12 cellular contexts compared by ENCODE assay signal in the genomic region with DNA sequence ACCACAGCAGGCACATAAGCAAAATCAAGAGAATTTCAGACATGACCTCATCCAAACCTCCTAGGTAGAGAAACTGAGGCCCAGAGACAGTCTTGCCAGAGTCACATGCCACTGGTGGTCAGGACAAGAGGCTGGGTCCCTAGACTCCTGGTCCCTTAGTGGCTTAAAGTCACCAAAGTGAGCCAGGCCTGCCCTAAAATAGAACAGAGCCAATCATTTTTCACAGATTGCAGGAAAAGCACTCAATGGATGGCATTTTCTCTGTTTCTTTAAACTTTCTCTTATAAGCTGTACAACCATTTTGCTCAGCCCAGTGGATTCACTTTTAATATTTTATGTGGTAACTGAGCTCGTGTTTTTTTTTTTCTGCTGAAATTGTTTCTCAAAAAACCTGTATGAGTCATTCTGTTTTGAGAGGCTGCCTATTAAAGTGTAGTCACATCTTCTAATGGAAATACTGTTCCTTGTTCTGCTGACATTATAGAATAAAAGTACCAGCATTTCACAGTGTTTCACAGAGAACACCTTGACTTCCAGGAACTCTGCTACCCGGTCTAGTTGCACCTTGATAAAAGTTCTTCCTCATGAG. TPM values are rescaled to one million over a fixed set of nuclear protein-coding genes. Genes with fewer than 3 reads are reported as not detected.
DNase-seq lines count a peak whose midpoint lies in the region; ATAC-seq and TF ChIP-seq lines count a peak whose summit lies in the region.
"Had no signal": no experiment of that assay in that cellular context is flagged by ENCODE, and none has a peak within 500 bp of the region (broad histone marks: within the 10 kb centered on the region; RNA-seq: fewer than 3 reads in every experiment).

No MANE protein-coding gene starts in this region.

- CTCF ChIA-PET in A673 (lab: Charles Lee), result no interaction called here

- no peak overlapping the region for H3K4me2 ChIP-seq in GM23338

- ATAC-seq in GM23338, result no peak
- ATAC-seq in left ventricle myocardium superior, result no peak
- ATAC-seq in HG03139 (IDR thresholded peaks at IDR 0.05; ENCODE audit: unreplicated experiment), result no peak
- no peak for ATAC-seq in upper lobe of right lung
- ATAC-seq: heart right ventricle had no signal

- peaks cover 6% of the 10 kb centered on the region; the same call in 1 of the 2 replicates for H3F3A ChIP-seq in GM23338 (replicated peaks; ENCODE audit: low read depth)

- intact Hi-C loops in A673 (cut with micrococcal nuclease; ENCODE audit: unreplicated experiment) (no loop called here), left ventricle myocardium superior (cut with micrococcal nuclease) (no loop called here), upper lobe of right lung (cut with DNase I) (no loop called here)

- TF ChIP-seq CTCF in A673 (conservative IDR thresholded peaks at IDR 0.05; ENCODE audit: low read depth, low read length), result no peak
- TF ChIP-seq CTCF in chondrocyte (IDR thresholded peaks at IDR 0.05), result no peak
- no peak; a peak in 1 of 4 replicates for TF ChIP-seq CTCF in GM23338 (conservative IDR thresholded peaks at IDR 0.05; ENCODE audit: low read depth in 2 of 2)
- no peak for TF ChIP-seq CTCF in upper lobe of right lung (IDR thresholded peaks at IDR 0.05)

- H3K4me1 ChIP-seq in A673 (ENCODE audit: insufficient read depth, low read length, poor library complexity, severe bottlenecking) (peaks cover 10% of the 10 kb centered on the region), NT2/D1 (ENCODE audit: insufficient read depth, insufficient read length) (peaks cover 42% of the 10 kb centered on the region), GM23338 (ENCODE audit: insufficient read depth) (peaks cover 28% of the 10 kb centered on the region), upper lobe of right lung (no peaks in the 10 kb centered on the region)

- H3K4me3 ChIP-seq in A673 (ENCODE audit: low read depth, low read length, poor library complexity, severe bottlenecking) (no peak overlapping the region), NT2/D1 (ENCODE audit: insufficient read length, low read depth) (no peak overlapping the region), GM23338 (no peak overlapping the region), upper lobe of right lung (no peak overlapping the region)
- H3K4me3 ChIP-seq: heart right ventricle, tibial nerve had no signal

- peak overlapping the region; percentile 27 for H3K9ac ChIP-seq in NT2/D1 (ENCODE audit: insufficient read length, low read depth)

- H3K27me3 Mint-ChIP-seq in chondrocyte (ENCODE audit: low read depth), result no peaks in the 10 kb centered on the region
- peaks cover 11% of the 10 kb centered on the region for H3K27me3 Mint-ChIP-seq in GM23338 (ENCODE audit: insufficient read depth, low read depth, poor library complexity)

- POLR2A ChIA-PET in A673 (lab: Charles Lee; ENCODE audit: low non-redundant PET), result no interaction called here

- no peaks in the 10 kb centered on the region for H3K27me3 ChIP-seq in A673 (replicated peaks; ENCODE audit: insufficient read depth, low read depth, low read length, poor library complexity)
- no peaks in the 10 kb centered on the region for H3K27me3 ChIP-seq in NT2/D1 (ENCODE audit: insufficient read depth, insufficient read length)
- H3K27me3 ChIP-seq in GM23338 (ENCODE audit: insufficient read depth), result no peaks in the 10 kb centered on the region
- H3K27me3 ChIP-seq in upper lobe of right lung, result no peaks in the 10 kb centered on the region
- H3K27me3 ChIP-seq: heart right ventricle, tibial nerve had no signal

- no peak for DNase-seq in A673 (ENCODE audit: low spot score)
- DNase-seq in NT2/D1 (ENCODE audit: low read depth, low spot score), result no peak
- DNase-seq in chondrocyte (ENCODE audit: low spot score), result no peak
- DNase-seq in kidney glomerular epithelial cell (lab: John Stamatoyannopoulos, UW), result peak; percentile 59
- no peak for DNase-seq in GM23338 (ENCODE audit: low spot score)
- no peak for DNase-seq in left ventricle myocardium superior
- DNase-seq in upper lobe of right lung, result no peak
- DNase-seq: activated gamma-delta T cell; heart right ventricle; stimulated activated CD4-positive, alpha-beta T cell treated with anti-CD3 and anti-CD28 coated beads, Interleukin-12 subunit alpha, Interleukin-12 subunit beta, amount 100 ng/mL, for 4 hours had no signal

- peaks cover 4% of the 10 kb centered on the region for H3K36me3 Mint-ChIP-seq in chondrocyte (ENCODE audit: low read depth)
- peaks cover 41% of the 10 kb centered on the region for H3K36me3 Mint-ChIP-seq in GM23338 (ENCODE audit: low read depth)

- H3K4me1 Mint-ChIP-seq in chondrocyte (ENCODE audit: low read depth) (peaks cover 85% of the 10 kb centered on the region), GM23338 (peaks cover 45% of the 10 kb centered on the region)

- no peaks in the 10 kb centered on the region for H3K9me2 ChIP-seq in GM23338 (ENCODE audit: insufficient read depth)

- H3K36me3 ChIP-seq in A673 (ENCODE audit: insufficient read depth, low read length, poor library complexity, severe bottlenecking) (no peaks in the 10 kb centered on the region), NT2/D1 (ENCODE audit: insufficient read depth, insufficient read length, low read length) (peaks cover 54% of the 10 kb centered on the region), GM23338 (ENCODE audit: insufficient read depth) (0 out of 2 replicates have a peak, but pooled peaks cover 5% of the 10 kb centered on the region), upper lobe of right lung (no peaks in the 10 kb centered on the region)

- H2AFZ ChIP-seq in GM23338, result no peak overlapping the region

- H3K27ac Mint-ChIP-seq in chondrocyte (ENCODE audit: unreplicated experiment) (peak overlapping the region; percentile 93), GM23338 (no peak overlapping the region; the same call in 1 of the 2 replicates)

- H3K9me3 ChIP-seq in A673 (ENCODE audit: low read depth, low read length, poor library complexity, severe bottlenecking) (no peaks in the 10 kb centered on the region), NT2/D1 (ENCODE audit: insufficient read depth, low read length) (no peaks in the 10 kb centered on the region), upper lobe of right lung (no peaks in the 10 kb centered on the region)
- H3K9me3 ChIP-seq: heart right ventricle, tibial nerve had no signal

- no TSS peak for BruUV-seq in A673 (replicated peaks; lab: Mats Ljungman, UMichigan)

- H3K79me2 ChIP-seq in GM23338 (replicated peaks; ENCODE audit: insufficient read depth), result no peaks in the 10 kb centered on the region

- H3K9me3 Mint-ChIP-seq in chondrocyte (ENCODE audit: low read depth), result no peaks in the 10 kb centered on the region
- H3K9me3 Mint-ChIP-seq in GM23338, result no peaks in the 10 kb centered on the region

- H3K4me3 Mint-ChIP-seq in chondrocyte (ENCODE audit: unreplicated experiment) (no peak overlapping the region), GM23338 (no peak overlapping the region)

- H4K20me1 ChIP-seq in GM23338 (replicated peaks; ENCODE audit: insufficient read depth), result no peaks in the 10 kb centered on the region

- peak overlapping the region; percentile 28 for H3K27ac ChIP-seq in A673 (ENCODE audit: low read depth, low read length, poor library complexity, severe bottlenecking)
- H3K27ac ChIP-seq in GM23338 (ENCODE audit: low read depth), result no peak overlapping the region
- H3K27ac ChIP-seq in upper lobe of right lung, result no peak overlapping the region
- H3K27ac ChIP-seq: heart right ventricle, tibial nerve had no signal

TF ChIP-seq in GM23338, 12 proteins besides CTCF, POLR2A, EP300 and RAD21 (continues in another document):
- TF ChIP-seq NANOG (IDR thresholded peaks at IDR 0.05; ENCODE audit: borderline replicate concordance) (no peak), EZH2phosphoT487 (IDR thresholded peaks at IDR 0.05; ENCODE audit: unreplicated experiment) (no peak), ZNF114 (CRISPR knock-in tag; IDR thresholded peaks at IDR 0.05) (no peak), POLR2AphosphoS5 (IDR thresholded peaks at IDR 0.05; ENCODE audit: low read depth) (no peak), STAT1 (IDR thresholded peaks at IDR 0.05; ENCODE audit: unreplicated experiment) (no peak), JUNB (IDR thresholded peaks at IDR 0.05; ENCODE audit: unreplicated experiment) (no peak)
- TF ChIP-seq, protein P1, sequence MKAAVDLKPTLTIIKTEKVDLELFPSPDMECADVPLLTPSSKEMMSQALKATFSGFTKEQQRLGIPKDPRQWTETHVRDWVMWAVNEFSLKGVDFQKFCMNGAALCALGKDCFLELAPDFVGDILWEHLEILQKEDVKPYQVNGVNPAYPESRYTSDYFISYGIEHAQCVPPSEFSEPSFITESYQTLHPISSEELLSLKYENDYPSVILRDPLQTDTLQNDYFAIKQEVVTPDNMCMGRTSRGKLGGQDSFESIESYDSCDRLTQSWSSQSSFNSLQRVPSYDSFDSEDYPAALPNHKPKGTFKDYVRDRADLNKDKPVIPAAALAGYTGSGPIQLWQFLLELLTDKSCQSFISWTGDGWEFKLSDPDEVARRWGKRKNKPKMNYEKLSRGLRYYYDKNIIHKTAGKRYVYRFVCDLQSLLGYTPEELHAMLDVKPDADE (IDR thresholded peaks at IDR 0.05), result no peak

RNA-seq across cellular contexts. Expression of a gene that starts 29.6 kb away (rescaled TPM):
- total RNA-seq in A673 (2021) (19.3 and 20.3 TPM in 2 replicates), chondrocyte (44.6 to 151 TPM (median 46.6 TPM) in 3 replicates), left ventricle myocardium superior (11.8 TPM), upper lobe of right lung (14.1 TPM)
- total RNA-seq in GM23338 (2014; rRNA removed; shearing (Covaris generic)), result 18.2 and 27.3 TPM in 2 replicates
- 7.5 and 8.6 TPM in 2 replicates for polyA plus RNA-seq in GM23338 (2016; fragmentation: Nextera tagmentation; extraction: Ambion mirVana)
